In genomic region chr10:22321156-22321711, GRCh38 we compare ENCODE assay signal across 1 cellular context.
TF ChIP-seq lines count a peak whose summit lies in the region.

No MANE protein-coding gene starts in this region.

TF ChIP-seq in GM12878, 131 proteins besides CTCF, POLR2A, EP300 and RAD21 (continued from another document):
- TF ChIP-seq, protein P1, sequence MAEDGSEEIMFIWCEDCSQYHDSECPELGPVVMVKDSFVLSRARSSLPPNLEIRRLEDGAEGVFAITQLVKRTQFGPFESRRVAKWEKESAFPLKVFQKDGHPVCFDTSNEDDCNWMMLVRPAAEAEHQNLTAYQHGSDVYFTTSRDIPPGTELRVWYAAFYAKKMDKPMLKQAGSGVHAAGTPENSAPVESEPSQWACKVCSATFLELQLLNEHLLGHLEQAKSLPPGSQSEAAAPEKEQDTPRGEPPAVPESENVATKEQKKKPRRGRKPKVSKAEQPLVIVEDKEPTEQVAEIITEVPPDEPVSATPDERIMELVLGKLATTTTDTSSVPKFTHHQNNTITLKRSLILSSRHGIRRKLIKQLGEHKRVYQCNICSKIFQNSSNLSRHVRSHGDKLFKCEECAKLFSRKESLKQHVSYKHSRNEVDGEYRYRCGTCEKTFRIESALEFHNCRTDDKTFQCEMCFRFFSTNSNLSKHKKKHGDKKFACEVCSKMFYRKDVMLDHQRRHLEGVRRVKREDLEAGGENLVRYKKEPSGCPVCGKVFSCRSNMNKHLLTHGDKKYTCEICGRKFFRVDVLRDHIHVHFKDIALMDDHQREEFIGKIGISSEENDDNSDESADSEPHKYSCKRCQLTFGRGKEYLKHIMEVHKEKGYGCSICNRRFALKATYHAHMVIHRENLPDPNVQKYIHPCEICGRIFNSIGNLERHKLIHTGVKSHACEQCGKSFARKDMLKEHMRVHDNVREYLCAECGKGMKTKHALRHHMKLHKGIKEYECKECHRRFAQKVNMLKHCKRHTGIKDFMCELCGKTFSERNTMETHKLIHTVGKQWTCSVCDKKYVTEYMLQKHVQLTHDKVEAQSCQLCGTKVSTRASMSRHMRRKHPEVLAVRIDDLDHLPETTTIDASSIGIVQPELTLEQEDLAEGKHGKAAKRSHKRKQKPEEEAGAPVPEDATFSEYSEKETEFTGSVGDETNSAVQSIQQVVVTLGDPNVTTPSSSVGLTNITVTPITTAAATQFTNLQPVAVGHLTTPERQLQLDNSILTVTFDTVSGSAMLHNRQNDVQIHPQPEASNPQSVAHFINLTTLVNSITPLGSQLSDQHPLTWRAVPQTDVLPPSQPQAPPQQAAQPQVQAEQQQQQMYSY (CRISPR knock-in tag; IDR thresholded peaks at IDR 0.05) = no peak
- TF ChIP-seq TCF12 (IDR thresholded peaks at IDR 0.05; ENCODE audit: low read depth, low read length) = no peak
- TF ChIP-seq LARP7 (IDR thresholded peaks at IDR 0.05) = peak; percentile 85
- no peak for TF ChIP-seq EED (IDR thresholded peaks at IDR 0.05; ENCODE audit: low read depth)
- no peak for TF ChIP-seq SIX5 (IDR thresholded peaks at IDR 0.05; ENCODE audit: low read depth, low read length, severe bottlenecking)
- no peak for TF ChIP-seq EZH2 (IDR thresholded peaks at IDR 0.05; ENCODE audit: borderline replicate concordance, control insufficient read depth, low read depth, low read length)
- TF ChIP-seq IRF4 (IDR thresholded peaks at IDR 0.05; ENCODE audit: low read depth, low read length) = no peak
- no peak for TF ChIP-seq SIN3A (IDR thresholded peaks at IDR 0.05; ENCODE audit: low read depth, low read length)
- no peak for TF ChIP-seq KDM1A (IDR thresholded peaks at IDR 0.05; ENCODE audit: borderline replicate concordance)
- TF ChIP-seq NFYA (IDR thresholded peaks at IDR 0.05; ENCODE audit: borderline replicate concordance, low read depth, low read length) = no peak
- no peak for TF ChIP-seq SREBF1 (IDR thresholded peaks at IDR 0.05; ENCODE audit: low read length)
- no peak for TF ChIP-seq STAT3 (IDR thresholded peaks at IDR 0.05; ENCODE audit: low read depth, low read length)
TF ChIP-seq in GM12878: peak in this region for 28.
